Comparison of ENCODE assay signal across 1 cellular context in genomic region chr1:117366281-117366981, GRCh38.
A peak's percentile ranks its signal among the peaks of the same experiment; 100 is the strongest.
TF ChIP-seq lines count a peak whose summit lies in the region.

No MANE protein-coding gene starts in this region.

TF ChIP-seq in HepG2, 621 proteins besides CTCF, POLR2A, EP300 and RAD21 (continued from another document and continues in another):
- TF ChIP-seq ATF6 (CRISPR knock-in tag; conservative IDR thresholded peaks at IDR 0.05) (no peak), ZNF616 (CRISPR knock-in tag; IDR thresholded peaks at IDR 0.05; ENCODE audit: low read depth) (no peak; the same call in 1 of the 2 replicates), RFX5 (IDR thresholded peaks at IDR 0.05; ENCODE audit: low read depth, low read length) (no peak), ERF (CRISPR knock-in tag; IDR thresholded peaks at IDR 0.05) (no peak), ZNF569 (CRISPR knock-in tag; IDR thresholded peaks at IDR 0.05; ENCODE audit: borderline replicate concordance) (no peak), TBL1XR1 (IDR thresholded peaks at IDR 0.05; ENCODE audit: borderline replicate concordance, low read length, partially characterized antibody) (no peak), IKZF4 (CRISPR knock-in tag; IDR thresholded peaks at IDR 0.05; ENCODE audit: borderline replicate concordance, low read depth, not compliant biosample characterization) (no peak), TRAFD1 (CRISPR knock-in tag; IDR thresholded peaks at IDR 0.05; ENCODE audit: borderline replicate concordance) (no peak), ZNF629 (CRISPR knock-in tag; conservative IDR thresholded peaks at IDR 0.05) (no peak), FLYWCH1 (CRISPR knock-in tag; IDR thresholded peaks at IDR 0.05) (no peak), U2AF2 (IDR thresholded peaks at IDR 0.05; ENCODE audit: low read depth, low read length) (no peak), ETV5 (CRISPR knock-in tag; IDR thresholded peaks at IDR 0.05; ENCODE audit: borderline replicate concordance) (no peak), ARID5B (CRISPR knock-in tag; IDR thresholded peaks at IDR 0.05) (peak; percentile 33), JUND (CRISPR knock-in tag; IDR thresholded peaks at IDR 0.05) (no peak), HNRNPLL (IDR thresholded peaks at IDR 0.05; ENCODE audit: low read depth, low read length, poor library complexity, severe bottlenecking) (no peak), MYPOP (CRISPR knock-in tag; IDR thresholded peaks at IDR 0.05) (0 out of 2 replicates have a peak, but pooled peaks have one; percentile 42), RFXANK (CRISPR knock-in tag; IDR thresholded peaks at IDR 0.05) (no peak), ZNF564 (CRISPR knock-in tag; IDR thresholded peaks at IDR 0.05) (no peak), ZNF597 (CRISPR knock-in tag; IDR thresholded peaks at IDR 0.05) (no peak), ZNF136 (CRISPR knock-in tag; IDR thresholded peaks at IDR 0.05; ENCODE audit: low read depth) (no peak), ZNF772 (CRISPR knock-in tag; IDR thresholded peaks at IDR 0.05) (no peak), RELA (CRISPR knock-in tag; IDR thresholded peaks at IDR 0.05) (no peak; the same call in 1 of the 2 replicates), CHD2 (IDR thresholded peaks at IDR 0.05; ENCODE audit: low read depth, low read length) (peak; percentile 60; the same call in 1 of the 2 replicates), HOXA5 (CRISPR knock-in tag; IDR thresholded peaks at IDR 0.05) (no peak), ZNF556 (CRISPR knock-in tag; IDR thresholded peaks at IDR 0.05; ENCODE audit: borderline replicate concordance) (no peak), ZMYM2 (CRISPR knock-in tag; IDR thresholded peaks at IDR 0.05) (no peak), TAF15 (IDR thresholded peaks at IDR 0.05; ENCODE audit: low read depth, low read length, poor library complexity, severe bottlenecking) (no peak), PAX8 (CRISPR knock-in tag; IDR thresholded peaks at IDR 0.05; ENCODE audit: borderline replicate concordance) (no peak; the same call in 1 of the 2 replicates), ARNT2 (CRISPR knock-in tag; IDR thresholded peaks at IDR 0.05; ENCODE audit: low read depth) (peak; percentile 34), ZNF879 (CRISPR knock-in tag; IDR thresholded peaks at IDR 0.05) (no peak), ZNF256 (CRISPR knock-in tag; conservative IDR thresholded peaks at IDR 0.05) (no peak), ZNF788 (CRISPR knock-in tag; IDR thresholded peaks at IDR 0.05; ENCODE audit: borderline replicate concordance) (no peak), SKI (IDR thresholded peaks at IDR 0.05; ENCODE audit: partially characterized antibody) (peak; percentile 56), SP4 (CRISPR knock-in tag; IDR thresholded peaks at IDR 0.05) (0 out of 2 replicates have a peak, but pooled peaks have one; percentile 57), KMT2B (CRISPR knock-in tag; IDR thresholded peaks at IDR 0.05) (peak; percentile 49; the same call in 1 of the 2 replicates), ZNF558 (CRISPR knock-in tag; IDR thresholded peaks at IDR 0.05; ENCODE audit: borderline replicate concordance) (no peak; the same call in 1 of the 2 replicates), ZMAT3 (CRISPR knock-in tag; conservative IDR thresholded peaks at IDR 0.05) (0 out of 2 replicates have a peak, but pooled peaks have one; percentile 57), ZNF33B (CRISPR knock-in tag; IDR thresholded peaks at IDR 0.05) (no peak)
- TF ChIP-seq, protein P1, sequence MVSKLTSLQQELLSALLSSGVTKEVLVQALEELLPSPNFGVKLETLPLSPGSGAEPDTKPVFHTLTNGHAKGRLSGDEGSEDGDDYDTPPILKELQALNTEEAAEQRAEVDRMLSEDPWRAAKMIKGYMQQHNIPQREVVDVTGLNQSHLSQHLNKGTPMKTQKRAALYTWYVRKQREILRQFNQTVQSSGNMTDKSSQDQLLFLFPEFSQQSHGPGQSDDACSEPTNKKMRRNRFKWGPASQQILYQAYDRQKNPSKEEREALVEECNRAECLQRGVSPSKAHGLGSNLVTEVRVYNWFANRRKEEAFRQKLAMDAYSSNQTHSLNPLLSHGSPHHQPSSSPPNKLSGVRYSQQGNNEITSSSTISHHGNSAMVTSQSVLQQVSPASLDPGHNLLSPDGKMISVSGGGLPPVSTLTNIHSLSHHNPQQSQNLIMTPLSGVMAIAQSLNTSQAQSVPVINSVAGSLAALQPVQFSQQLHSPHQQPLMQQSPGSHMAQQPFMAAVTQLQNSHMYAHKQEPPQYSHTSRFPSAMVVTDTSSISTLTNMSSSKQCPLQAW (CRISPR knock-in tag; IDR thresholded peaks at IDR 0.05) = no peak
- TF ChIP-seq, protein P2, sequence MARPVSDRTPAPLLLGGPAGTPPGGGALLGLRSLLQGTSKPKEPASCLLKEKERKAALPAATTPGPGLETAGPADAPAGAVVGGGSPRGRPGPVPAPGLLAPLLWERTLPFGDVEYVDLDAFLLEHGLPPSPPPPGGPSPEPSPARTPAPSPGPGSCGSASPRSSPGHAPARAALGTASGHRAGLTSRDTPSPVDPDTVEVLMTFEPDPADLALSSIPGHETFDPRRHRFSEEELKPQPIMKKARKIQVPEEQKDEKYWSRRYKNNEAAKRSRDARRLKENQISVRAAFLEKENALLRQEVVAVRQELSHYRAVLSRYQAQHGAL (CRISPR knock-in tag; IDR thresholded peaks at IDR 0.05; ENCODE audit: not compliant biosample characterization) = no peak
- TF ChIP-seq, protein P3, sequence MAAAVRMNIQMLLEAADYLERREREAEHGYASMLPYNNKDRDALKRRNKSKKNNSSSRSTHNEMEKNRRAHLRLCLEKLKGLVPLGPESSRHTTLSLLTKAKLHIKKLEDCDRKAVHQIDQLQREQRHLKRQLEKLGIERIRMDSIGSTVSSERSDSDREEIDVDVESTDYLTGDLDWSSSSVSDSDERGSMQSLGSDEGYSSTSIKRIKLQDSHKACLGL (CRISPR knock-in tag; IDR thresholded peaks at IDR 0.05) = no peak
- TF ChIP-seq, protein P4, sequence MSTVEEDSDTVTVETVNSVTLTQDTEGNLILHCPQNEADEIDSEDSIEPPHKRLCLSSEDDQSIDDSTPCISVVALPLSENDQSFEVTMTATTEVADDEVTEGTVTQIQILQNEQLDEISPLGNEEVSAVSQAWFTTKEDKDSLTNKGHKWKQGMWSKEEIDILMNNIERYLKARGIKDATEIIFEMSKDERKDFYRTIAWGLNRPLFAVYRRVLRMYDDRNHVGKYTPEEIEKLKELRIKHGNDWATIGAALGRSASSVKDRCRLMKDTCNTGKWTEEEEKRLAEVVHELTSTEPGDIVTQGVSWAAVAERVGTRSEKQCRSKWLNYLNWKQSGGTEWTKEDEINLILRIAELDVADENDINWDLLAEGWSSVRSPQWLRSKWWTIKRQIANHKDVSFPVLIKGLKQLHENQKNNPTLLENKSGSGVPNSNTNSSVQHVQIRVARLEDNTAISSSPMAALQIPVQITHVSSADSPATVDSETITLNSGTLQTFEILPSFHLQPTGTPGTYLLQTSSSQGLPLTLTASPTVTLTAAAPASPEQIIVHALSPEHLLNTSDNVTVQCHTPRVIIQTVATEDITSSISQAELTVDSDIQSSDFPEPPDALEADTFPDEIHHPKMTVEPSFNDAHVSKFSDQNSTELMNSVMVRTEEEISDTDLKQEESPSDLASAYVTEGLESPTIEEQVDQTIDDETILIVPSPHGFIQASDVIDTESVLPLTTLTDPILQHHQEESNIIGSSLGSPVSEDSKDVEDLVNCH (CRISPR knock-in tag; IDR thresholded peaks at IDR 0.05) = no peak
